ENCODE assay signal across 17 cellular contexts in genomic region chr1:66244429-66244828, GRCh38.
DNase-seq lines count a peak whose midpoint lies in the region; ATAC-seq, FAIRE-seq and TF ChIP-seq lines count a peak whose summit lies in the region.
"Had no signal": no experiment of that assay in that cellular context is flagged by ENCODE, and none has a peak within 500 bp of the region (broad histone marks: within the 10 kb centered on the region; RNA-seq: fewer than 3 reads in every experiment).

No MANE protein-coding gene starts in this region.

- H3K9me3 ChIP-seq in astrocyte (ENCODE audit: insufficient read depth, low read depth, low read length), result no peaks in the 10 kb centered on the region
- no peaks in the 10 kb centered on the region for H3K9me3 ChIP-seq in gastroesophageal sphincter
- H3K9me3 ChIP-seq: ovary, suprapubic skin had no signal

- H3K4me3 Mint-ChIP-seq in astrocyte (ENCODE audit: unreplicated experiment), result no peak overlapping the region
- H3K4me3 Mint-ChIP-seq: activated naive CD8-positive, alpha-beta T cell treated with anti-CD3 and anti-CD28 coated beads for 36 hours; T-helper 17 cell had no signal

- H3K4me1 ChIP-seq in astrocyte (ENCODE audit: insufficient read depth, low read length) (peaks cover 30% of the 10 kb centered on the region), gastroesophageal sphincter (peaks cover 0 to 4% (median 0%) of the 10 kb centered on the region in 3 donors)
- H3K4me1 ChIP-seq: suprapubic skin had no signal

- H3K27ac ChIP-seq in astrocyte (ENCODE audit: low read depth, low read length) (no peak overlapping the region), layer of hippocampus (ENCODE audit: low read depth, low read length) (peak overlapping the region; percentile 89), gastroesophageal sphincter (no peak overlapping the region), RWPE1 (no peak overlapping the region)
- H3K27ac ChIP-seq: ovary, suprapubic skin had no signal

- H3K36me3 ChIP-seq in astrocyte (ENCODE audit: insufficient read depth, low read length), result no peaks in the 10 kb centered on the region
- H3K36me3 ChIP-seq in gastroesophageal sphincter, result no peaks in the 10 kb centered on the region
- H3K36me3 ChIP-seq: ovary, suprapubic skin had no signal

- peak; percentile 19 for DNase-seq in stimulated activated CD4-positive, alpha-beta T cell treated with anti-CD3 and anti-CD28 coated beads, Interleukin-4, amount 100 ng/mL, for 24 hours
- DNase-seq in stimulated activated CD4-positive, alpha-beta T cell treated with anti-CD3 and anti-CD28 coated beads, Interleukin-1b, Interleukin-23, amount 100 ng/mL, for 48 hours, result no peak
- DNase-seq in astrocyte (ENCODE audit: low read depth), result no peak
- no peak for DNase-seq in HTR-8/SVneo (ENCODE audit: insufficient read length, low spot score)
- no peak for DNase-seq in HuH-7 (ENCODE audit: low spot score)
- DNase-seq in RWPE1 (ENCODE audit: low spot score), result no peak
- DNase-seq: ACHN; activated naive CD8-positive, alpha-beta T cell treated with anti-CD3 and anti-CD28 coated beads for 36 hours; mesendoderm; NCI-H1092 treated with DMSO at 0.1 percent for 48 hours; NCI-H226; ovary; T-helper 17 cell had no signal

- no peak for TF ChIP-seq POLR2A in gastroesophageal sphincter (IDR thresholded peaks at IDR 0.05)

- H3K4me1 Mint-ChIP-seq in astrocyte (ENCODE audit: low read depth, unreplicated experiment), result peaks cover 17% of the 10 kb centered on the region

- H4K20me1 ChIP-seq in astrocyte (ENCODE audit: insufficient read depth, low read length), result no peaks in the 10 kb centered on the region

- TF ChIP-seq EP300 in gastroesophageal sphincter (IDR thresholded peaks at IDR 0.05), result no peak

- no peaks in the 10 kb centered on the region for H3K27me3 ChIP-seq in astrocyte (ENCODE audit: insufficient read depth, low read length)
- no peaks in the 10 kb centered on the region for H3K27me3 ChIP-seq in layer of hippocampus (ENCODE audit: control insufficient read depth, insufficient read depth, low read length)
- H3K27me3 ChIP-seq in gastroesophageal sphincter, result no peaks in the 10 kb centered on the region
- H3K27me3 ChIP-seq: ovary, suprapubic skin had no signal

- 73% methylated on average over 3 of the region's 3 CpGs; no CpG with 5 or more reads in 1 of the 2 donors for WGBS in gastroesophageal sphincter (ENCODE audit: low coverage in 1 of 2), 2 donors

- CTCF ChIA-PET in RWPE1 (lab: Yijun Ruan, JAX), result interaction anchor here (0.8 to 0.9 kb wide), 2 partner anchors 9 to 286 kb away, joined by 3 read pairs; no protein-coding TSS in a partner anchor

- POLR2A ChIA-PET in RWPE1 (lab: Yijun Ruan, JAX; ENCODE audit: low non-redundant PET), result no interaction called here

- no peaks in the 10 kb centered on the region for H3K27me3 Mint-ChIP-seq in astrocyte (ENCODE audit: low read depth, unreplicated experiment)
- H3K27me3 Mint-ChIP-seq: activated naive CD8-positive, alpha-beta T cell treated with anti-CD3 and anti-CD28 coated beads for 36 hours; T-helper 17 cell had no signal

- H3K4me2 ChIP-seq in astrocyte (ENCODE audit: low read length), result peak overlapping the region; percentile 28

- H3K79me2 ChIP-seq in astrocyte (ENCODE audit: insufficient read depth, low read length), result no peaks in the 10 kb centered on the region

- no peak overlapping the region for H3K4me3 ChIP-seq in astrocyte (ENCODE audit: insufficient read depth, low read depth, low read length)
- H3K4me3 ChIP-seq in gastroesophageal sphincter, result no peak overlapping the region
- H3K4me3 ChIP-seq: ovary, suprapubic skin had no signal

- H3K9ac ChIP-seq in astrocyte (ENCODE audit: low read length), result no peak overlapping the region

- no peak overlapping the region for H3K27ac Mint-ChIP-seq in astrocyte (ENCODE audit: unreplicated experiment)
- H3K27ac Mint-ChIP-seq: activated naive CD8-positive, alpha-beta T cell treated with anti-CD3 and anti-CD28 coated beads for 36 hours; T-helper 17 cell had no signal

- no peaks in the 10 kb centered on the region for H3K36me3 Mint-ChIP-seq in astrocyte (ENCODE audit: low read depth, unreplicated experiment)

- H3K9me3 Mint-ChIP-seq in astrocyte (ENCODE audit: unreplicated experiment), result no peaks in the 10 kb centered on the region
- H3K9me3 Mint-ChIP-seq: activated naive CD8-positive, alpha-beta T cell treated with anti-CD3 and anti-CD28 coated beads for 36 hours had no signal

- ATAC-seq in gastroesophageal sphincter, result no peak
- ATAC-seq: esophagus mucosa had no signal

- H2AFZ ChIP-seq in astrocyte (ENCODE audit: low read depth, low read length), result no peak overlapping the region

- FAIRE-seq in astrocyte (lab: Jason Lieb, UNC) (no peak), HTR-8/SVneo (lab: Jason Lieb, UNC) (no peak)

- TF ChIP-seq CTCF in astrocyte (IDR thresholded peaks at IDR 0.05; ENCODE audit: insufficient read depth, low read depth, low read length) (no peak), gastroesophageal sphincter (IDR thresholded peaks at IDR 0.05) (no peak), RWPE1 (conservative IDR thresholded peaks at IDR 0.05; ENCODE audit: low read depth) (no peak)
